9 cellular contexts compared by ENCODE assay signal in genomic region chr10:81884856-81885255, GRCh38. TPM values are rescaled to one million over a fixed set of nuclear protein-coding genes. Genes with fewer than 3 reads are reported as not detected.
"Had no signal": no experiment of that assay in that cellular context is flagged by ENCODE, and none has a peak within 500 bp of the region (broad histone marks: within the 10 kb centered on the region; RNA-seq: fewer than 3 reads in every experiment).

No MANE protein-coding gene starts in this region.

- H3K9me3 Mint-ChIP-seq: GM23338, HFFc6 had no signal

- H3K27ac ChIP-seq: GM23248 had no signal

- H3K27ac Mint-ChIP-seq: GM23338, HFFc6 had no signal

- H3K4me2 ChIP-seq: GM23338 had no signal

- H3K4me3 Mint-ChIP-seq: GM23338, HFFc6 had no signal

- H3K9ac ChIP-seq: GM23248 had no signal

- H2AFZ ChIP-seq: GM23248, GM23338 had no signal

- ATAC-seq: GM23338, HCT116 had no signal

- H3K9me3 ChIP-seq: HAP-1 had no signal

- DNase-seq: GM23248, GOT3, H7, HCEC 1CT, HFFc6 had no signal

- H3K4me1 ChIP-seq: HAP-1 had no signal

RNA-seq across cellular contexts. Expression of gene NRG3, which starts 9.9 kb away (rescaled TPM):
- total RNA-seq: GM23248, H4, HFFc6 had no signal
